Comparison of ENCODE assay signal across 8 cellular contexts in the genomic region with DNA sequence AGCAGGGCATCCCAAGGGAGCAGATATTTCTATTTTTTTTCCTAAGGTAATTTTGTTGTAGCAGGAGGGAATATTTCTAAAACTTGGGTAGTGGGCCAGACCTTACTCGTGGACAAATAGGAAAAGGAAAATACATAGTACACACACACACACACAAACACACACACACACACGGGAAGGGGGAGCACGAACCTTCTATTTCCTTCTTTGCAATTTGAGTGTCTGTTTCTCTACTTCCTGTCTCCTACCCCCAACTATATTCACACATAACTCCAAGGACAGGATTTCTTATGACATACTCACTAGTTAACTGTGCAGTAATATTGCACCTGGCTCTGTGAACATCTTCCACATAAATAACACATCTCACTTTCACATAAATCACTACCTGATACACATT. TPM values are rescaled to one million over a fixed set of nuclear protein-coding genes. Genes with fewer than 3 reads are reported as not detected.
A peak's percentile ranks its signal among the peaks of the same experiment; 100 is the strongest.
DNase-seq lines count a peak whose midpoint lies in the region; ATAC-seq and TF ChIP-seq lines count a peak whose summit lies in the region.

No MANE protein-coding gene starts in this region.

- no peaks in the 10 kb centered on the region for H3K9me3 ChIP-seq in RWPE2 (ENCODE audit: severe bottlenecking)

- H3K4me2 ChIP-seq in GM23338, result peak overlapping the region; percentile 80

- H3K4me3 Mint-ChIP-seq in GM23338, result peak overlapping the region; percentile 89

- peaks cover 54% of the 10 kb centered on the region for H3K4me1 ChIP-seq in GM23338 (ENCODE audit: insufficient read depth)
- peaks cover 43% of the 10 kb centered on the region for H3K4me1 ChIP-seq in RWPE2 (ENCODE audit: insufficient read depth, poor library complexity, severe bottlenecking)

- H3K4me3 ChIP-seq in GM23338, result peak overlapping the region; percentile 95
- H3K4me3 ChIP-seq in RWPE2 (ENCODE audit: severe bottlenecking), result no peak overlapping the region
- H3K4me3 ChIP-seq in fibroblast of the aortic adventitia (ENCODE audit: low read depth, low read length), result peak overlapping the region; percentile 82
- peak overlapping the region in 3 of 7 experiments; percentile 54 to 83 (median 83) for H3K4me3 ChIP-seq in skin epidermis

- no peak overlapping the region for H2AFZ ChIP-seq in GM23338

- H3K36me3 ChIP-seq in GM23338 (ENCODE audit: insufficient read depth), result peaks cover 6% of the 10 kb centered on the region
- peaks cover 13% of the 10 kb centered on the region for H3K36me3 ChIP-seq in RWPE2 (ENCODE audit: low read depth)

- H3K79me2 ChIP-seq in GM23338 (replicated peaks; ENCODE audit: insufficient read depth), result peaks cover 85% of the 10 kb centered on the region

- ATAC-seq in GM23338 (no peak), RWPE2 (ENCODE audit: low read depth) (no peak), GM18517 (IDR thresholded peaks at IDR 0.05; ENCODE audit: unreplicated experiment) (no peak), omental fat pad (ENCODE audit: low FRiP score) (no peak)

- H3K27ac ChIP-seq in GM23338 (ENCODE audit: low read depth) (peak overlapping the region; percentile 95), RWPE2 (ENCODE audit: poor library complexity, severe bottlenecking) (peak overlapping the region; percentile 73), skin epidermis (peak overlapping the region in 20 of 21 experiments; percentile 54 to 98 (median 92))

- H3K9me2 ChIP-seq in GM23338 (ENCODE audit: insufficient read depth), result no peaks in the 10 kb centered on the region

- peaks cover 22% of the 10 kb centered on the region for H3K36me3 Mint-ChIP-seq in GM23338 (ENCODE audit: low read depth)

- H3K4me1 Mint-ChIP-seq in GM23338, result peaks cover 63% of the 10 kb centered on the region

- H3K9me3 Mint-ChIP-seq in GM23338, result no peaks in the 10 kb centered on the region; the same call in 1 of the 3 replicates

- H3K27ac Mint-ChIP-seq in GM23338, result peak overlapping the region; percentile 88

- H3K27me3 ChIP-seq in GM23338 (ENCODE audit: insufficient read depth) (no peaks in the 10 kb centered on the region), RWPE2 (ENCODE audit: insufficient read depth, poor library complexity, severe bottlenecking) (no peaks in the 10 kb centered on the region)

- peaks cover 17% of the 10 kb centered on the region; the same call in 1 of the 2 replicates for H3F3A ChIP-seq in GM23338 (replicated peaks; ENCODE audit: low read depth)

- TF ChIP-seq CTCF in GM23338 (conservative IDR thresholded peaks at IDR 0.05; ENCODE audit: low read depth in 2 of 2) (no peak), RWPE2 (IDR thresholded peaks at IDR 0.05; ENCODE audit: poor library complexity, severe bottlenecking) (no peak), fibroblast of the aortic adventitia (IDR thresholded peaks at IDR 0.05; ENCODE audit: insufficient read depth, low read length) (no peak), omental fat pad (IDR thresholded peaks at IDR 0.05) (no peak)

- DNase-seq in GM23338 (ENCODE audit: low spot score) (no peak), RWPE2 (ENCODE audit: low spot score) (no peak), fibroblast of the aortic adventitia (ENCODE audit: low read depth) (no peak), RKO (ENCODE audit: low spot score) (no peak), omental fat pad (ENCODE audit: low spot score) (no peak), NCI-H526 (lab: John Stamatoyannopoulos, UW) (no peak)

- peaks cover 22% of the 10 kb centered on the region for H3K27me3 Mint-ChIP-seq in GM23338 (ENCODE audit: insufficient read depth, low read depth, poor library complexity)

- peaks cover 25% of the 10 kb centered on the region for H4K20me1 ChIP-seq in GM23338 (replicated peaks; ENCODE audit: insufficient read depth)

TF ChIP-seq in GM23338, 12 proteins besides CTCF, POLR2A, EP300 and RAD21 (continues in another document):
- TF ChIP-seq EZH2 (IDR thresholded peaks at IDR 0.05; ENCODE audit: low read depth, unreplicated experiment) (no peak), EZH2phosphoT487 (IDR thresholded peaks at IDR 0.05; ENCODE audit: unreplicated experiment) (no peak), CREB1 (CRISPR knock-in tag; IDR thresholded peaks at IDR 0.05; ENCODE audit: low read depth) (no peak), ZNF331 (CRISPR knock-in tag; IDR thresholded peaks at IDR 0.05; ENCODE audit: low read depth) (no peak), NANOG (IDR thresholded peaks at IDR 0.05; ENCODE audit: borderline replicate concordance) (no peak), JUNB (IDR thresholded peaks at IDR 0.05; ENCODE audit: unreplicated experiment) (no peak), ZNF114 (CRISPR knock-in tag; IDR thresholded peaks at IDR 0.05) (no peak), STAT1 (IDR thresholded peaks at IDR 0.05; ENCODE audit: unreplicated experiment) (no peak)
- TF ChIP-seq, protein P1, sequence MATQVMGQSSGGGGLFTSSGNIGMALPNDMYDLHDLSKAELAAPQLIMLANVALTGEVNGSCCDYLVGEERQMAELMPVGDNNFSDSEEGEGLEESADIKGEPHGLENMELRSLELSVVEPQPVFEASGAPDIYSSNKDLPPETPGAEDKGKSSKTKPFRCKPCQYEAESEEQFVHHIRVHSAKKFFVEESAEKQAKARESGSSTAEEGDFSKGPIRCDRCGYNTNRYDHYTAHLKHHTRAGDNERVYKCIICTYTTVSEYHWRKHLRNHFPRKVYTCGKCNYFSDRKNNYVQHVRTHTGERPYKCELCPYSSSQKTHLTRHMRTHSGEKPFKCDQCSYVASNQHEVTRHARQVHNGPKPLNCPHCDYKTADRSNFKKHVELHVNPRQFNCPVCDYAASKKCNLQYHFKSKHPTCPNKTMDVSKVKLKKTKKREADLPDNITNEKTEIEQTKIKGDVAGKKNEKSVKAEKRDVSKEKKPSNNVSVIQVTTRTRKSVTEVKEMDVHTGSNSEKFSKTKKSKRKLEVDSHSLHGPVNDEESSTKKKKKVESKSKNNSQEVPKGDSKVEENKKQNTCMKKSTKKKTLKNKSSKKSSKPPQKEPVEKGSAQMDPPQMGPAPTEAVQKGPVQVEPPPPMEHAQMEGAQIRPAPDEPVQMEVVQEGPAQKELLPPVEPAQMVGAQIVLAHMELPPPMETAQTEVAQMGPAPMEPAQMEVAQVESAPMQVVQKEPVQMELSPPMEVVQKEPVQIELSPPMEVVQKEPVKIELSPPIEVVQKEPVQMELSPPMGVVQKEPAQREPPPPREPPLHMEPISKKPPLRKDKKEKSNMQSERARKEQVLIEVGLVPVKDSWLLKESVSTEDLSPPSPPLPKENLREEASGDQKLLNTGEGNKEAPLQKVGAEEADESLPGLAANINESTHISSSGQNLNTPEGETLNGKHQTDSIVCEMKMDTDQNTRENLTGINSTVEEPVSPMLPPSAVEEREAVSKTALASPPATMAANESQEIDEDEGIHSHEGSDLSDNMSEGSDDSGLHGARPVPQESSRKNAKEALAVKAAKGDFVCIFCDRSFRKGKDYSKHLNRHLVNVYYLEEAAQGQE (IDR thresholded peaks at IDR 0.05; ENCODE audit: unreplicated experiment), result no peak
- TF ChIP-seq, protein P2, sequence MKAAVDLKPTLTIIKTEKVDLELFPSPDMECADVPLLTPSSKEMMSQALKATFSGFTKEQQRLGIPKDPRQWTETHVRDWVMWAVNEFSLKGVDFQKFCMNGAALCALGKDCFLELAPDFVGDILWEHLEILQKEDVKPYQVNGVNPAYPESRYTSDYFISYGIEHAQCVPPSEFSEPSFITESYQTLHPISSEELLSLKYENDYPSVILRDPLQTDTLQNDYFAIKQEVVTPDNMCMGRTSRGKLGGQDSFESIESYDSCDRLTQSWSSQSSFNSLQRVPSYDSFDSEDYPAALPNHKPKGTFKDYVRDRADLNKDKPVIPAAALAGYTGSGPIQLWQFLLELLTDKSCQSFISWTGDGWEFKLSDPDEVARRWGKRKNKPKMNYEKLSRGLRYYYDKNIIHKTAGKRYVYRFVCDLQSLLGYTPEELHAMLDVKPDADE (IDR thresholded peaks at IDR 0.05), result no peak

RNA-seq across cellular contexts. Expression of a gene that starts 4.4 kb away (rescaled TPM):
- 52.9 and 69.3 TPM in 2 replicates for total RNA-seq in GM23338 (2014; rRNA removed; shearing (Covaris generic))
- 16.3 and 19.4 TPM in 2 replicates for polyA plus RNA-seq in GM23338 (2016; fragmentation: Nextera tagmentation; extraction: Ambion mirVana)
- total RNA-seq in fibroblast of the aortic adventitia (ENCODE audit: low replicate concordance) (28.3 and 35.6 TPM in 2 replicates), omental fat pad (10 to 100 TPM; 20.1 to 33.2 (median 30.9) TPM)

RNA-seq across cellular contexts. Expression of a gene that starts 17.1 kb away (rescaled TPM):
- 67.5 and 70.1 TPM in 2 replicates for total RNA-seq in GM23338 (2014; rRNA removed; shearing (Covaris generic))
- 41.1 and 43.2 TPM in 2 replicates for polyA plus RNA-seq in GM23338 (2016; fragmentation: Nextera tagmentation; extraction: Ambion mirVana)
- total RNA-seq in fibroblast of the aortic adventitia (ENCODE audit: low replicate concordance) (14.3 and 22.8 TPM in 2 replicates), omental fat pad (100 to 1,000 TPM in 1 of 4 donors, 10 to 100 TPM in 3; 15.4 to 105 (median 31.9) TPM)

RNA-seq across cellular contexts. Expression of a gene that starts 36.4 kb away (rescaled TPM):
- 145 and 178 TPM in 2 replicates for total RNA-seq in GM23338 (2014; rRNA removed; shearing (Covaris generic))
- polyA plus RNA-seq in GM23338 (2016; fragmentation: Nextera tagmentation; extraction: Ambion mirVana), result 118 and 126 TPM in 2 replicates
- total RNA-seq in fibroblast of the aortic adventitia (ENCODE audit: low replicate concordance), result 37.2 and 45.3 TPM in 2 replicates
- 100 to 1,000 TPM in 2 of 4 donors, 10 to 100 TPM in 2; 35.3 to 229 (median 81.7) TPM for total RNA-seq in omental fat pad

RNA-seq across cellular contexts. Expression of a gene that starts 50.6 kb away (rescaled TPM):
- 20.3 and 28.7 TPM in 2 replicates for total RNA-seq in GM23338 (2014; rRNA removed; shearing (Covaris generic))
- 4.2 and 4.3 TPM in 2 replicates for polyA plus RNA-seq in GM23338 (2016; fragmentation: Nextera tagmentation; extraction: Ambion mirVana)
- total RNA-seq in fibroblast of the aortic adventitia (ENCODE audit: low replicate concordance) (18.2 and 37.0 TPM in 2 replicates), omental fat pad (10 to 100 TPM; 14.1 to 31.5 (median 22.5) TPM)

RNA-seq across cellular contexts. Expression of a gene that starts 59.8 kb away (rescaled TPM):
- 11.1 and 97.4 TPM in 2 replicates for total RNA-seq in GM23338 (2014; rRNA removed; shearing (Covaris generic))
- polyA plus RNA-seq in GM23338 (2016; fragmentation: Nextera tagmentation; extraction: Ambion mirVana), result 8.0 and 8.7 TPM in 2 replicates
- total RNA-seq in fibroblast of the aortic adventitia (ENCODE audit: low replicate concordance) (13.6 and 25.3 TPM in 2 replicates), omental fat pad (10 to 100 TPM; 10.0 to 61.8 (median 12.7) TPM)
